Comparison of ENCODE assay signal across 23 cellular contexts in genomic region chr1:170296211-170296610, GRCh38.
"Had no signal": no experiment of that assay in that cellular context is flagged by ENCODE, and none has a peak within 500 bp of the region (broad histone marks: within the 10 kb centered on the region; RNA-seq: fewer than 3 reads in every experiment).

No MANE protein-coding gene starts in this region.

- H3K79me2 ChIP-seq: parathyroid adenoma had no signal

- FAIRE-seq: keratinocyte had no signal

- H3K27ac ChIP-seq: neutrophil, parathyroid adenoma, right lobe of liver, stomach, thyroid gland, vagina had no signal

- H3K9me3 ChIP-seq: gastrocnemius medialis, mucosa of descending colon, neutrophil, right lobe of liver, thyroid gland, vagina had no signal

- H3K36me3 ChIP-seq: gastrocnemius medialis, neutrophil, right lobe of liver, stomach, thyroid gland, vagina had no signal

- H3K4me3 ChIP-seq: gastrocnemius medialis, lung, mucosa of descending colon, right lobe of liver, stomach, thyroid gland, vagina had no signal

- ATAC-seq: effector memory CD8-positive, alpha-beta T cell; gastrocnemius medialis; left lobe of liver; mucosa of descending colon; natural killer cell treated with Interleukin-12 subunit alpha and Interleukin-12 subunit beta and Interleukin-15 and Interleukin-18, amount 100 ng/mL, for 72 hours; right lobe of liver; stimulated activated effector memory CD8-positive, alpha-beta T cell treated with anti-CD3 and anti-CD28 coated beads, Interleukin-12 subunit alpha, Interleukin-12 subunit beta, amount 100 ng/mL, for 72 hours had no signal

- H3K4me1 ChIP-seq: parathyroid adenoma, right lobe of liver, stomach, thyroid gland, vagina had no signal

- H3K27me3 ChIP-seq: gastrocnemius medialis, neutrophil, right lobe of liver, stomach, thyroid gland, vagina had no signal

- DNase-seq: cortex of kidney; effector memory CD8-positive, alpha-beta T cell; erythroblast; foreskin fibroblast; gastrocnemius medialis; head of caudate nucleus; mucosa of descending colon; naive B cell; right lobe of liver; stimulated activated CD4-positive, alpha-beta T cell treated with anti-CD3 and anti-CD28 coated beads, Interleukin-2, amount 100 ng/mL, for 24 hours; stimulated activated CD4-positive, alpha-beta T cell treated with anti-CD3 and anti-CD28 coated beads, Interleukin-4, amount 100 ng/mL, for 24 hours; stimulated activated naive CD4-positive, alpha-beta T cell treated with Interleukin-2 at 50 U/mL for 16 hours; stomach; thyroid gland; trophoblast cell had no signal

- H3K9ac ChIP-seq: parathyroid adenoma had no signal

- H2AFZ ChIP-seq: parathyroid adenoma had no signal
